In genomic region chr18:49001587-49001986, GRCh38 we compare ENCODE assay signal across 26 cellular contexts.
"Had no signal": no experiment of that assay in that cellular context is flagged by ENCODE, and none has a peak within 500 bp of the region (broad histone marks: within the 10 kb centered on the region; RNA-seq: fewer than 3 reads in every experiment).

No MANE protein-coding gene starts in this region.

- H3K36me3 ChIP-seq: breast epithelium, esophagus squamous epithelium, heart right ventricle, left ventricle myocardium inferior, right atrium auricular region, spleen, transverse colon had no signal

- H3K4me1 ChIP-seq: spleen, testis had no signal

- H3K4me3 ChIP-seq: breast epithelium, esophagus squamous epithelium, heart right ventricle, left ventricle myocardium inferior, lung, right atrium auricular region, spleen, testis, transverse colon had no signal

- DNase-seq: activated CD4-positive, alpha-beta memory T cell treated with anti-CD3 and anti-CD28 coated beads, Interleukin-2, amount 10 ng/mL, durations not matched to agents 7 days and 5 days; activated CD4-positive, alpha-beta T cell treated with anti-CD3 and anti-CD28 coated beads for 1 hour; activated CD4-positive, alpha-beta T cell treated with anti-CD3 and anti-CD28 coated beads, Interleukin-2, amount 10 ng/mL, durations not matched to agents 7 days and 5 days; activated CD8-positive, alpha-beta memory T cell treated with anti-CD3 and anti-CD28 coated beads, Interleukin-2, amount 50 U/mL, for 48 hours; activated gamma-delta T cell treated with Interleukin-2 at 50 U/mL for 16 hours; activated T-cell treated with anti-CD3 and anti-CD28 coated beads, Interleukin-2, amount 50 U/mL, for 24 hours; central memory CD4-positive, alpha-beta T cell; esophagus squamous epithelium; foreskin melanocyte; heart right ventricle; left ventricle myocardium inferior; naive B cell; occipital lobe; spleen; stimulated activated naive CD8-positive, alpha-beta T cell treated with anti-CD3 and anti-CD28 coated beads, Interleukin-15, Interleukin-2, amounts not matched to agents 100 U/mL and 50 U/mL, for 24 hours; T-helper 2 cell; testis; transverse colon had no signal

- ATAC-seq: activated naive CD4-positive, alpha-beta T cell treated with anti-CD3 and anti-CD28 coated beads, Interleukin-2, amount 50 U/mL, for 72 hours; activated T-helper 17 cell treated with anti-CD3 and anti-CD28 coated beads, Interleukin-2, amount 50 U/mL, for 72 hours; heart right ventricle; stimulated activated naive CD8-positive, alpha-beta T cell treated with anti-CD3 and anti-CD28 coated beads, Interleukin-15, Interleukin-2, amounts not matched to agents 100 U/mL and 50 U/mL, for 24 hours; WTC11 had no signal

- H3K36me3 Mint-ChIP-seq: activated naive CD4-positive, alpha-beta T cell treated with anti-CD3 and anti-CD28 coated beads, Interleukin-2, amount 50 U/mL, for 72 hours; naive B cell; WTC11 had no signal

- H3K27me3 Mint-ChIP-seq: activated T-cell treated with anti-CD3 and anti-CD28 coated beads, Interleukin-2, amount 50 U/mL, for 24 hours; activated T-helper 17 cell treated with anti-CD3 and anti-CD28 coated beads, Interleukin-2, amount 50 U/mL, for 72 hours had no signal

- H3K27ac ChIP-seq: breast epithelium, epithelial cell of prostate, esophagus squamous epithelium, heart right ventricle, left ventricle myocardium inferior, right atrium auricular region, spleen, testis, transverse colon had no signal

- H3K27ac Mint-ChIP-seq: activated CD4-positive, alpha-beta memory T cell treated with anti-CD3 and anti-CD28 coated beads, Interleukin-2, amount 10 ng/mL, durations not matched to agents 7 days and 5 days; activated CD4-positive, alpha-beta T cell treated with anti-CD3 and anti-CD28 coated beads, Interleukin-2, amount 10 ng/mL, durations not matched to agents 7 days and 5 days; activated T-cell treated with anti-CD3 and anti-CD28 coated beads, Interleukin-2, amount 50 U/mL, for 24 hours; activated T-helper 17 cell treated with anti-CD3 and anti-CD28 coated beads, Interleukin-2, amount 50 U/mL, for 72 hours; WTC11 had no signal

- H3K27me3 ChIP-seq: breast epithelium, esophagus squamous epithelium, heart right ventricle, right atrium auricular region, spleen, testis, transverse colon had no signal

- FAIRE-seq: urothelium cell line had no signal

- H3K4me3 Mint-ChIP-seq: activated CD4-positive, alpha-beta memory T cell treated with anti-CD3 and anti-CD28 coated beads, Interleukin-2, amount 10 ng/mL, durations not matched to agents 7 days and 5 days; activated CD4-positive, alpha-beta T cell treated with anti-CD3 and anti-CD28 coated beads, Interleukin-2, amount 10 ng/mL, durations not matched to agents 7 days and 5 days; activated T-cell treated with anti-CD3 and anti-CD28 coated beads, Interleukin-2, amount 50 U/mL, for 24 hours; activated T-helper 17 cell treated with anti-CD3 and anti-CD28 coated beads, Interleukin-2, amount 50 U/mL, for 72 hours; naive B cell; WTC11 had no signal

- H3K9me3 ChIP-seq: breast epithelium, esophagus squamous epithelium, heart right ventricle, left ventricle myocardium inferior, right atrium auricular region, spleen, testis, transverse colon had no signal
